ENCODE assay signal across 32 cellular contexts in the genomic region with DNA sequence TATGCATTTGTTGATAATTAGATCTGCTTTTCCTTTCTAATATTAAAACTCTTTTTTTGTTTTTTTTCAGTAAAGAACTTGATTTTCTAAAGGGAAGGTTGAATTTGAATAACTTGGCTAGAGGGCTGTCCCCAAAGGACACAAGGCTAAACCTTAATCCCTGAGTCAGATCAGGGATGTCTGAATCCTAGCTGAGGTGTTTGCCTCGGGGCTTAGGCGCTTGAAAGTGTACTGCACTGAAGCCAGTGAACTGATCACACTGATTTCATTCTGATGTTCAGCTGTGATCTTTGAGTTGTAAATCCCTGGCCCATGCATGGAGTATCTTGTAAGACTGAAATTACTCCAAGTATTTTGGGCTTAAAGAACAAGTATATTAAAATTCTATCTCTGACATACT.
"Had no signal": no experiment of that assay in that cellular context is flagged by ENCODE, and none has a peak within 500 bp of the region (broad histone marks: within the 10 kb centered on the region; RNA-seq: fewer than 3 reads in every experiment).

No MANE protein-coding gene starts in this region.

- H3K27me3 ChIP-seq: adrenal gland, body of pancreas, cardiac muscle cell, colonic mucosa, gastrocnemius medialis, heart right ventricle had no signal

- H3K4me3 ChIP-seq: adrenal gland, body of pancreas, cardiac muscle cell, colonic mucosa, gastrocnemius medialis, heart right ventricle had no signal

- DNase-seq: activated CD4-positive, alpha-beta memory T cell treated with anti-CD3 and anti-CD28 coated beads for 36 hours; activated CD4-positive, alpha-beta T cell treated with anti-CD3 and anti-CD28 coated beads for 36 hours; activated CD4-positive, alpha-beta T cell treated with anti-CD3 and anti-CD28 coated beads, Interleukin-2, amount 10 ng/mL, durations not matched to agents 24 days and 14 days; activated CD4-positive, CD25-positive, alpha-beta regulatory T cell; activated CD4-positive, CD25-positive, alpha-beta regulatory T cell treated with anti-CD3 and anti-CD28 coated beads, Interleukin-2, amount 50 U/mL, for 72 hours; activated CD8-positive, alpha-beta memory T cell treated with anti-CD3 and anti-CD28 coated beads, Interleukin-2, amount 10 ng/mL, durations not matched to agents 7 days and 5 days; activated CD8-positive, alpha-beta memory T cell treated with anti-CD3 and anti-CD28 coated beads, Interleukin-2, amount 50 U/mL, for 4 hours; activated CD8-positive, alpha-beta T cell treated with anti-CD3 and anti-CD28 coated beads, Interleukin-2, amount 10 ng/mL, durations not matched to agents 7 days and 5 days; activated effector memory CD4-positive, alpha-beta T cell treated with anti-CD3 and anti-CD28 coated beads, Interleukin-2, amount 50 U/mL, for 16 hours; activated naive CD4-positive, alpha-beta T cell treated with anti-CD3 and anti-CD28 coated beads for 36 hours; activated naive CD8-positive, alpha-beta T cell treated with anti-CD3 and anti-CD28 coated beads for 36 hours; activated naive CD8-positive, alpha-beta T cell treated with anti-CD3 and anti-CD28 coated beads, Interleukin-2, amount 50 U/mL, for 24 hours; activated T-cell treated with anti-CD3 and anti-CD28 coated beads, Interleukin-2, amount 50 U/mL, for 1 hour; activated T-cell treated with anti-CD3 and anti-CD28 coated beads, Interleukin-2, amount 50 U/mL, for 48 hours; adrenal gland; amygdala; aorta; body of pancreas; central memory CD4-positive, alpha-beta T cell; cerebellar nuclear complex; colonic mucosa; effector CD8-positive, alpha-beta T cell; foreskin fibroblast; gastrocnemius medialis; heart right ventricle; T-helper 1 cell; T-helper 17 cell; T1000 had no signal

- FAIRE-seq: endometrium, endothelial cell of umbilical vein had no signal

- H3K9me3 ChIP-seq: adrenal gland, body of pancreas, colonic mucosa, gastrocnemius medialis, heart right ventricle had no signal

- ATAC-seq: activated CD4-positive, alpha-beta T cell treated with anti-CD3 and anti-CD28 coated beads for 36 hours; activated CD8-positive, alpha-beta memory T cell treated with anti-CD3 and anti-CD28 coated beads, Interleukin-2, amount 10 ng/mL, durations not matched to agents 7 days and 5 days; activated CD8-positive, alpha-beta T cell treated with anti-CD3 and anti-CD28 coated beads, Interleukin-2, amount 10 ng/mL, durations not matched to agents 7 days and 5 days; activated naive CD8-positive, alpha-beta T cell treated with anti-CD3 and anti-CD28 coated beads, Interleukin-2, amount 50 U/mL, for 24 hours; body of pancreas; esophagus mucosa; gastrocnemius medialis; heart right ventricle; T-helper 17 cell had no signal

- H3K27ac ChIP-seq: adrenal gland, cardiac muscle cell, colonic mucosa, gastrocnemius medialis, heart right ventricle had no signal

- H3K4me1 ChIP-seq: adrenal gland, colonic mucosa, gastrocnemius medialis had no signal
